In the genomic region with DNA sequence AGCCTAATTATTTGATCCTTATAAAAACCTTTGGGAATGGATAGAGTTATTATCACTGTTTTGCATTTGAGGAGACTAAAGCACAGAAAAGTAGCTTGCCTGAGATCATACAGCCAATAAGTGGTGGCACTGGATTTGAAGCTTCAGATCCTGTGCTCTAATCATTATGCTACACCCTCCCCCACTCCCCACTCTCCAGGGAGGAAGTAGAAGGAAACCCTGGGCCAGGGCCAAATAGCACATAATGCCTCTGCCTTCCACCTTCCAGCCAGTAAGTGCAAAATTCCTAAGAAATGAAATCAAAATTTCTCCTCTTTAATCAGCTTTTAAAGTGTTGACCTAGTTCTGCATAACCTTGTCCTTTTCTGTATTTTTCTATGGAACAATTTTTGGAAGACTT, we compare ENCODE assay signal across 12 cellular contexts.
A peak's percentile ranks its signal among the peaks of the same experiment; 100 is the strongest.
DNase-seq lines count a peak whose midpoint lies in the region; ATAC-seq and TF ChIP-seq lines count a peak whose summit lies in the region.
"Had no signal": no experiment of that assay in that cellular context is flagged by ENCODE, and none has a peak within 500 bp of the region (broad histone marks: within the 10 kb centered on the region; RNA-seq: fewer than 3 reads in every experiment).

No MANE protein-coding gene starts in this region.

- no TSS peak for BruUV-seq in OCI-LY7 (replicated peaks; lab: Mats Ljungman, UMichigan)

- no peaks in the 10 kb centered on the region for H3K27me3 Mint-ChIP-seq in CD8-positive, alpha-beta T cell (ENCODE audit: low read depth)
- H3K27me3 Mint-ChIP-seq: stimulated activated naive CD8-positive, alpha-beta T cell treated with anti-CD3 and anti-CD28 coated beads, Interleukin-15, Interleukin-2, amounts not matched to agents 100 ng/mL and 50 ng/mL, for 24 hours had no signal

- no peak overlapping the region for H3K4me2 ChIP-seq in OCI-LY7 (ENCODE audit: low read length)

- no peaks in the 10 kb centered on the region for H3K9me3 Mint-ChIP-seq in CD8-positive, alpha-beta T cell
- H3K9me3 Mint-ChIP-seq: stimulated activated naive CD8-positive, alpha-beta T cell treated with anti-CD3 and anti-CD28 coated beads, Interleukin-15, Interleukin-2, amounts not matched to agents 100 ng/mL and 50 ng/mL, for 24 hours had no signal

- H3K4me1 ChIP-seq in OCI-LY7 (ENCODE audit: insufficient read depth, low read length, poor library complexity, severe bottlenecking) = no peaks in the 10 kb centered on the region
- no peaks in the 10 kb centered on the region for H3K4me1 ChIP-seq in CD8-positive, alpha-beta T cell (ENCODE audit: insufficient read depth, low read length)

- TF ChIP-seq CTCF in OCI-LY7 (conservative IDR thresholded peaks at IDR 0.05; ENCODE audit: low read length) = no peak
- TF ChIP-seq CTCF in CD8-positive, alpha-beta T cell (IDR thresholded peaks at IDR 0.05) = no peak

- H4K20me1 ChIP-seq in OCI-LY7 (ENCODE audit: insufficient read depth, low read length) = 0 out of 2 replicates have a peak, but pooled peaks cover 3% of the 10 kb centered on the region

- H3K79me2 ChIP-seq in OCI-LY7 (ENCODE audit: insufficient read depth, low read depth, low read length) = no peaks in the 10 kb centered on the region

- H3K27ac Mint-ChIP-seq in CD8-positive, alpha-beta T cell = no peak overlapping the region

- peaks cover 24% of the 10 kb centered on the region for H3K36me3 Mint-ChIP-seq in CD8-positive, alpha-beta T cell

- H3K9me2 ChIP-seq in OCI-LY7 (ENCODE audit: insufficient read depth, low read length) = no peaks in the 10 kb centered on the region

- peaks cover 2% of the 10 kb centered on the region for H3K4me1 Mint-ChIP-seq in CD8-positive, alpha-beta T cell (ENCODE audit: low read depth)

- H3K27ac ChIP-seq in OCI-LY7 (ENCODE audit: low read depth, low read length, poor library complexity, severe bottlenecking) = no peak overlapping the region
- no peak overlapping the region for H3K27ac ChIP-seq in CD8-positive, alpha-beta T cell (ENCODE audit: low read depth, low read length)
- H3K27ac ChIP-seq: cardiac muscle cell had no signal

- H3K36me3 ChIP-seq in OCI-LY7 (ENCODE audit: insufficient read depth, low read length) = no peaks in the 10 kb centered on the region
- H3K36me3 ChIP-seq in CD8-positive, alpha-beta T cell (ENCODE audit: insufficient read depth, low read length) = no peaks in the 10 kb centered on the region
- H3K36me3 ChIP-seq: cardiac muscle cell had no signal

- H3K4me3 Mint-ChIP-seq in CD8-positive, alpha-beta T cell = no peak overlapping the region
- H3K4me3 Mint-ChIP-seq: stimulated activated naive CD8-positive, alpha-beta T cell treated with anti-CD3 and anti-CD28 coated beads, Interleukin-15, Interleukin-2, amounts not matched to agents 100 ng/mL and 50 ng/mL, for 24 hours had no signal

- ATAC-seq in HG03159 (IDR thresholded peaks at IDR 0.05; ENCODE audit: unreplicated experiment) = no peak
- ATAC-seq in CD8-positive, alpha-beta T cell = no peak

- H3K4me3 ChIP-seq in OCI-LY7 (ENCODE audit: low read depth, low read length, poor library complexity, severe bottlenecking) = no peak overlapping the region
- no peak overlapping the region for H3K4me3 ChIP-seq in CD8-positive, alpha-beta T cell (ENCODE audit: low read depth, low read length)
- H3K4me3 ChIP-seq: cardiac muscle cell had no signal

- CTCF ChIA-PET in OCI-LY7 (lab: Charles Lee; ENCODE audit: unreplicated experiment) = no interaction called here
- CTCF ChIA-PET in CD8-positive, alpha-beta T cell (lab: Charles Lee) = interaction anchor here (0.6 kb wide), 1 partner anchor 911 kb away, joined by 4 read pairs; no protein-coding TSS in a partner anchor

- POLR2A ChIA-PET in OCI-LY7 (lab: Charles Lee) = interaction anchor here (0.6 to 0.7 kb wide), 2 partner anchors 24 to 50 kb away, joined by 3 read pairs; no protein-coding TSS in a partner anchor
- POLR2A ChIA-PET in CD8-positive, alpha-beta T cell (lab: Charles Lee) = no interaction called here

- no peak overlapping the region for H2AFZ ChIP-seq in OCI-LY7 (ENCODE audit: low read length)

- H3K27me3 ChIP-seq in CD8-positive, alpha-beta T cell (ENCODE audit: insufficient read depth, low read length) = no peaks in the 10 kb centered on the region
- H3K27me3 ChIP-seq: cardiac muscle cell had no signal

- DNase-seq in AG20443 (ENCODE audit: low spot score) (peak; percentile 16), HCEC 1CT (peak; percentile 16), cerebellar cortex (ENCODE audit: low spot score) (peak; percentile 40), medulla oblongata (ENCODE audit: extremely low spot score) (peak; percentile 33), OCI-LY7 (ENCODE audit: low spot score) (no peak), T1000 (lab: John Stamatoyannopoulos, UW) (no peak)
- DNase-seq in CD8-positive, alpha-beta T cell = no peak
- DNase-seq: activated CD8-positive, alpha-beta memory T cell treated with anti-CD3 and anti-CD28 coated beads for 24 hours; Kasumi-1 had no signal

- no peaks in the 10 kb centered on the region for H3K9me3 ChIP-seq in OCI-LY7 (ENCODE audit: low read length)
- H3K9me3 ChIP-seq in CD8-positive, alpha-beta T cell (ENCODE audit: low read length) = no peaks in the 10 kb centered on the region

- intact Hi-C loops in OCI-LY7 (cut with micrococcal nuclease; ENCODE audit: unreplicated experiment) = no loop called here
- intact Hi-C loops in CD8-positive, alpha-beta T cell (cut with DNase I, micrococcal nuclease) = no loop called here

Comparison
In these comparisons a context has a peak if more than half of its experiments do, and no peak if none do; other contexts are left out.
1. DNase-seq: peak in AG20443 (single experiment), HCEC 1CT (single experiment), cerebellar cortex (single experiment) and medulla oblongata (single experiment); none in OCI-LY7 (single experiment), T1000 (single experiment) and CD8-positive, alpha-beta T cell (0 of 7).